Comparison of ENCODE assay signal across 14 cellular contexts in genomic region chr6:98044168-98044567, GRCh38.
"Had no signal": no experiment of that assay in that cellular context is flagged by ENCODE, and none has a peak within 500 bp of the region (broad histone marks: within the 10 kb centered on the region; RNA-seq: fewer than 3 reads in every experiment).

No MANE protein-coding gene starts in this region.

- H3K27ac ChIP-seq: body of pancreas, parathyroid adenoma, tibial nerve, vagina had no signal

- ATAC-seq: activated CD4-positive, CD25-positive, alpha-beta regulatory T cell treated with anti-CD3 and anti-CD28 coated beads, Interleukin-2, amount 50 U/mL, for 24 hours; body of pancreas had no signal

- H3K4me1 ChIP-seq: body of pancreas, tibial nerve, vagina had no signal

- H3K9me3 Mint-ChIP-seq: activated naive CD4-positive, alpha-beta T cell treated with anti-CD3 and anti-CD28 coated beads, Interleukin-2, amount 50 U/mL, for 24 hours; central memory CD8-positive, alpha-beta T cell; nephron progenitor cell had no signal

- H3K27me3 ChIP-seq: body of pancreas, tibial nerve, vagina had no signal

- H3K27me3 Mint-ChIP-seq: central memory CD8-positive, alpha-beta T cell had no signal

- H3K27ac Mint-ChIP-seq: activated naive CD4-positive, alpha-beta T cell treated with anti-CD3 and anti-CD28 coated beads, Interleukin-2, amount 50 U/mL, for 24 hours; nephron progenitor cell had no signal

- H3K36me3 Mint-ChIP-seq: activated naive CD4-positive, alpha-beta T cell treated with anti-CD3 and anti-CD28 coated beads, Interleukin-2, amount 50 U/mL, for 24 hours had no signal

- FAIRE-seq: frontal cortex had no signal

- DNase-seq: activated CD4-positive, alpha-beta T cell treated with anti-CD3 and anti-CD28 coated beads, Interleukin-2, amount 50 U/mL, for 4 hours; activated T-cell treated with anti-CD3 and anti-CD28 coated beads, Interleukin-2, amount 50 U/mL, for 1 hour; body of pancreas; cortex of kidney; effector CD8-positive, alpha-beta T cell; nephron progenitor cell; stimulated activated CD4-positive, alpha-beta T cell treated with anti-CD3 and anti-CD28 coated beads, Interleukin-15, amount 100 ng/mL, for 24 hours had no signal

- H3K9ac ChIP-seq: parathyroid adenoma had no signal

- H3K9me3 ChIP-seq: body of pancreas, tibial nerve, vagina had no signal

- H3K4me1 Mint-ChIP-seq: activated naive CD4-positive, alpha-beta T cell treated with anti-CD3 and anti-CD28 coated beads, Interleukin-2, amount 50 U/mL, for 24 hours; central memory CD8-positive, alpha-beta T cell had no signal

- H3K36me3 ChIP-seq: tibial nerve, vagina had no signal

- H3K4me3 Mint-ChIP-seq: activated naive CD4-positive, alpha-beta T cell treated with anti-CD3 and anti-CD28 coated beads, Interleukin-2, amount 50 U/mL, for 24 hours; central memory CD8-positive, alpha-beta T cell; nephron progenitor cell had no signal

- H3K4me3 ChIP-seq: body of pancreas, tibial nerve, vagina had no signal
